8 cellular contexts compared by ENCODE assay signal in genomic region chr9:21836437-21837161, GRCh38. TPM values are rescaled to one million over a fixed set of nuclear protein-coding genes. Genes with fewer than 3 reads are reported as not detected.
DNase-seq lines count a peak whose midpoint lies in the region; ATAC-seq and TF ChIP-seq lines count a peak whose summit lies in the region.

No MANE protein-coding gene starts in this region.

- H3K27ac ChIP-seq in foreskin keratinocyte (peak overlapping the region; percentile 69), vagina (peak overlapping the region; percentile 18)

- TF ChIP-seq POLR2A in vagina (IDR thresholded peaks at IDR 0.05) = no peak

- H3K4me1 ChIP-seq in foreskin keratinocyte (peaks cover 37% of the 10 kb centered on the region), vagina (peaks cover 38% of the 10 kb centered on the region)

- intact Hi-C loops in vagina (cut with DNase I) = no loop called here
- intact Hi-C loops in posterior cingulate gyrus (cut with DNase I) = no loop called here

- ATAC-seq in foreskin keratinocyte = peak; percentile 84

- H3K27me3 ChIP-seq in foreskin keratinocyte = no peaks in the 10 kb centered on the region
- H3K27me3 ChIP-seq in vagina = no peaks in the 10 kb centered on the region

- TF ChIP-seq CTCF in foreskin keratinocyte (conservative IDR thresholded peaks at IDR 0.05) (no peak), vagina (IDR thresholded peaks at IDR 0.05) (no peak)

- H3K4me3 ChIP-seq in vagina = no peak overlapping the region

- no peaks in the 10 kb centered on the region for H3K9me3 ChIP-seq in vagina

- H3K36me3 ChIP-seq in vagina = peaks cover 0 to 38% of the 10 kb centered on the region in 2 donors

- DNase-seq in stimulated activated CD4-positive, alpha-beta T cell treated with anti-CD3 and anti-CD28 coated beads, Interleukin-1b, Interleukin-23, amount 100 ng/mL, for 48 hours = peak; percentile 31
- no peak for DNase-seq in stimulated activated CD4-positive, alpha-beta T cell treated with anti-CD3 and anti-CD28 coated beads, Interleukin-4, amount 100 ng/mL, for 4 hours
- DNase-seq in SW480 (ENCODE audit: low spot score) (peak; percentile 4), foreskin keratinocyte (peak; percentile 97 to 99), vagina (ENCODE audit: extremely low spot score in 2 of 2) (no peak), posterior cingulate gyrus (no peak), SHP77 treated with DMSO at 0.1 percent for 48 hours (lab: John Stamatoyannopoulos, UW) (no peak), A172 (ENCODE audit: low spot score) (no peak)

RNA-seq across cellular contexts. Expression of gene MTAP, which starts 34.2 kb away (rescaled TPM):
- total RNA-seq in foreskin keratinocyte (61.9 and 64.3 TPM in 2 replicates), vagina (19.9 TPM)
- 24.6 and 29.9 TPM in 2 replicates for polyA plus RNA-seq in foreskin keratinocyte
- not detected in 2 replicates for total RNA-seq in A172 (2014; rRNA removed; shearing (Covaris generic))

Comparison
In these comparisons a context has a peak if more than half of its experiments do, and no peak if none do; other contexts are left out.
1. DNase-seq: peak in stimulated activated CD4-positive, alpha-beta T cell treated with anti-CD3 and anti-CD28 coated beads, Interleukin-1b, Interleukin-23, amount 100 ng/mL, for 48 hours (single experiment), SW480 (single experiment) and foreskin keratinocyte (2 of 2); none in stimulated activated CD4-positive, alpha-beta T cell treated with anti-CD3 and anti-CD28 coated beads, Interleukin-4, amount 100 ng/mL, for 4 hours (0 of 2), vagina (0 of 2), posterior cingulate gyrus (0 of 10), SHP77 treated with DMSO at 0.1 percent for 48 hours (single experiment) and A172 (single experiment).
2. RNA of gene MTAP, which starts 34.2 kb away (total RNA-seq): 61.9 to 64.3 TPM in foreskin keratinocyte and 19.9 TPM in vagina (single experiment); not detected in A172; every median in the first group is over 10 times any median in the second.